Comparison of ENCODE assay signal across 14 cellular contexts in the genomic region with DNA sequence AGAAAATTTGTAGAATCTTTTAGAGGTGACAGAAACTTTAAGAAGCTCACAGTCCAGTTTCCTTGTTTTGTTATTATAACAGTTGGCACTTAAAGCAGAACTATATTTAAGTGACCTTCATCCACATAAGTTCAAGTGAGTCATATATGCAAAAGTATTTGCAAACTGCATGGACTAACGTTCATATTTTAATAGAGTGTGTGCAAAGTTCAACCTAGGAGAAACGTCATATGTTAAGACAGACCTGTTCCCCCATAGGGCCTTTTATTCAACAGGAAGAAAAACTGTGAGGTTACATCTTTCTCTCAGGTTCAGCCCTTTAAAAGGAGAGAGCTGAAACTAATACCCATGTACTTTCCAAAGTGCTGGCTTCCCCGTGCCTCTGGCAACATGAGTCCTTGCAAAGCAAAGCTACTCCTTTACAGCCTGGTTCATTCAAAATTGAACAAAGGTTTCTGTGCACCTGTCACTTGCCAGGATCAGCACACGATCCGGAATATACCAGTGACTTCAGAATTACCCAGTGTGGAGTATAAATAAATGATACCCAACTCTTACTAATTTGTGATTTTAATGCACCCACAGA.
A peak's percentile ranks its signal among the peaks of the same experiment; 100 is the strongest.
DNase-seq lines count a peak whose midpoint lies in the region; ATAC-seq and TF ChIP-seq lines count a peak whose summit lies in the region.
"Had no signal": no experiment of that assay in that cellular context is flagged by ENCODE, and none has a peak within 500 bp of the region (broad histone marks: within the 10 kb centered on the region; RNA-seq: fewer than 3 reads in every experiment).

No MANE protein-coding gene starts in this region.

- H3K4me3 Mint-ChIP-seq in endodermal cell = no peak overlapping the region
- H3K4me3 Mint-ChIP-seq: activated T-cell treated with anti-CD3 and anti-CD28 coated beads, Interleukin-2, amount 50 U/mL, for 4 hours; neural progenitor cell; stimulated activated naive CD8-positive, alpha-beta T cell treated with anti-CD3 and anti-CD28 coated beads, Interleukin-15, amount 100 ng/mL, for 72 hours had no signal

- 91 to 92% methylated on average over 3 to 5 of the region's 5 CpGs for WGBS in endodermal cell (ENCODE audit: insufficient coverage in 1 of 2, insufficient read length in 1 of 2), 2 experiments

- no peak for TF ChIP-seq POLR2A in GM18505 (IDR thresholded peaks at IDR 0.05; ENCODE audit: borderline replicate concordance, extremely low read depth, insufficient read depth, insufficient read length)

- H3K36me3 Mint-ChIP-seq in endodermal cell (ENCODE audit: low read depth) = peaks cover 5% of the 10 kb centered on the region
- H3K36me3 Mint-ChIP-seq: neural progenitor cell had no signal

- H3K36me3 ChIP-seq in endodermal cell (ENCODE audit: control insufficient read depth, insufficient read depth, low read length) = peaks cover 4% of the 10 kb centered on the region
- H3K36me3 ChIP-seq: neural progenitor cell, SJCRH30 had no signal

- H3K4me1 Mint-ChIP-seq in endodermal cell = no peaks in the 10 kb centered on the region
- H3K4me1 Mint-ChIP-seq: neural progenitor cell; stimulated activated naive CD8-positive, alpha-beta T cell treated with anti-CD3 and anti-CD28 coated beads, Interleukin-15, amount 100 ng/mL, for 72 hours had no signal

- H3K9me3 Mint-ChIP-seq in endodermal cell = peaks cover 7% of the 10 kb centered on the region
- H3K9me3 Mint-ChIP-seq: activated T-cell treated with anti-CD3 and anti-CD28 coated beads, Interleukin-2, amount 50 U/mL, for 4 hours; neural progenitor cell; stimulated activated naive CD8-positive, alpha-beta T cell treated with anti-CD3 and anti-CD28 coated beads, Interleukin-15, amount 100 ng/mL, for 72 hours had no signal

- peak; percentile 34 for DNase-seq in NCI-H510A treated with DMSO at 0.1 percent for 48 hours (lab: John Stamatoyannopoulos, UW)
- DNase-seq in NCI-H510A (lab: John Stamatoyannopoulos, UW) = no peak
- peak; percentile 42 for DNase-seq in NCI-H146 treated with DMSO at 0.1 percent for 48 hours (lab: John Stamatoyannopoulos, UW; ENCODE audit: unreplicated experiment)
- peak; percentile 90 for DNase-seq in choroid plexus epithelial cell (ENCODE audit: low read depth)
- DNase-seq in retinal pigment epithelial cell (ENCODE audit: low read depth) = peak; percentile 58
- no peak for DNase-seq in endodermal cell
- DNase-seq: activated CD4-positive, CD25-positive, alpha-beta regulatory T cell; activated T-cell treated with anti-CD3 and anti-CD28 coated beads, Interleukin-2, amount 50 U/mL, for 4 hours; NCI-H2081; stimulated activated naive CD8-positive, alpha-beta T cell treated with anti-CD3 and anti-CD28 coated beads, Interleukin-15, amount 100 ng/mL, for 72 hours had no signal

- H3K4me3 ChIP-seq in choroid plexus epithelial cell (ENCODE audit: low read depth, low read length) (no peak overlapping the region), retinal pigment epithelial cell (ENCODE audit: low read length) (no peak overlapping the region), endodermal cell (ENCODE audit: low read length) (no peak overlapping the region)
- H3K4me3 ChIP-seq: neural progenitor cell, SJCRH30 had no signal

- TF ChIP-seq CTCF in choroid plexus epithelial cell (conservative IDR thresholded peaks at IDR 0.05; ENCODE audit: low read depth, low read length) = no peak
- no peak for TF ChIP-seq CTCF in retinal pigment epithelial cell (conservative IDR thresholded peaks at IDR 0.05; ENCODE audit: low read depth, low read length)
- no peak for TF ChIP-seq CTCF in endodermal cell (conservative IDR thresholded peaks at IDR 0.05)

- no peaks in the 10 kb centered on the region for H3K9me3 ChIP-seq in endodermal cell (ENCODE audit: control insufficient read depth, low read length)
- H3K9me3 ChIP-seq: SJCRH30 had no signal

- H3K4me1 ChIP-seq in endodermal cell (ENCODE audit: control insufficient read depth, insufficient read depth, low read length) = no peaks in the 10 kb centered on the region

- H3K27ac ChIP-seq in endodermal cell (ENCODE audit: low read depth, low read length) = no peak overlapping the region
- H3K27ac ChIP-seq: neural progenitor cell, SJCRH30 had no signal

- H3K9ac ChIP-seq in endodermal cell (ENCODE audit: extremely low read depth, low read length, poor library complexity, severe bottlenecking) = no peak overlapping the region
- H3K9ac ChIP-seq: neural progenitor cell had no signal

- H3K27me3 Mint-ChIP-seq in endodermal cell (ENCODE audit: insufficient read depth) = no peaks in the 10 kb centered on the region
- H3K27me3 Mint-ChIP-seq: stimulated activated naive CD8-positive, alpha-beta T cell treated with anti-CD3 and anti-CD28 coated beads, Interleukin-15, amount 100 ng/mL, for 72 hours had no signal

- ATAC-seq in GM18517 (IDR thresholded peaks at IDR 0.05; ENCODE audit: unreplicated experiment) = no peak
- no peak for ATAC-seq in GM18505 (IDR thresholded peaks at IDR 0.05; ENCODE audit: unreplicated experiment)
- ATAC-seq: activated T-cell treated with anti-CD3 and anti-CD28 coated beads, Interleukin-2, amount 50 U/mL, for 4 hours; stimulated activated naive CD8-positive, alpha-beta T cell treated with anti-CD3 and anti-CD28 coated beads, Interleukin-15, amount 100 ng/mL, for 72 hours had no signal

- H3K27me3 ChIP-seq in endodermal cell (ENCODE audit: control insufficient read depth, insufficient read depth, low read length, poor library complexity, severe bottlenecking) = no peaks in the 10 kb centered on the region
- H3K27me3 ChIP-seq: neural progenitor cell, SJCRH30 had no signal

- H3K27ac Mint-ChIP-seq in endodermal cell = no peak overlapping the region
- H3K27ac Mint-ChIP-seq: neural progenitor cell had no signal

Comparison
In these comparisons a context has a peak if more than half of its experiments do, and no peak if none do; other contexts are left out.
1. DNase-seq: peak in NCI-H510A treated with DMSO at 0.1 percent for 48 hours (single experiment), NCI-H146 treated with DMSO at 0.1 percent for 48 hours (single experiment), choroid plexus epithelial cell (single experiment) and retinal pigment epithelial cell (single experiment); none in NCI-H510A (single experiment) and endodermal cell (single experiment).